8 cellular contexts compared by ENCODE assay signal in genomic region chr12:6620137-6620884, GRCh38. TPM values are rescaled to one million over a fixed set of nuclear protein-coding genes. Genes with fewer than 3 reads are reported as not detected.
DNase-seq lines count a peak whose midpoint lies in the region; ATAC-seq, FAIRE-seq and TF ChIP-seq lines count a peak whose summit lies in the region.

No MANE protein-coding gene starts in this region.

- no peaks in the 10 kb centered on the region for H4K20me1 ChIP-seq in astrocyte (ENCODE audit: insufficient read depth, low read length)
- H4K20me1 ChIP-seq in PC-3 (ENCODE audit: low read length): no peaks in the 10 kb centered on the region

- H3K4me3 ChIP-seq in astrocyte (ENCODE audit: insufficient read depth, low read depth, low read length) (no peak overlapping the region), PC-3 (ENCODE audit: low read length) (no peak overlapping the region)

- CTCF ChIA-PET in PC-3 (lab: Charles Lee): no interaction called here

- H2AFZ ChIP-seq in astrocyte (ENCODE audit: low read depth, low read length) (peak overlapping the region; percentile 96), PC-3 (ENCODE audit: low read length) (no peak overlapping the region)

- H3K27ac Mint-ChIP-seq in astrocyte (ENCODE audit: unreplicated experiment): no peak overlapping the region
- H3K27ac Mint-ChIP-seq in stimulated activated effector memory CD8-positive, alpha-beta T cell treated with anti-CD3 and anti-CD28 coated beads, Interleukin-12 subunit alpha, Interleukin-12 subunit beta, amount 100 ng/mL, for 72 hours: no peak overlapping the region

- DNase-seq in astrocyte (ENCODE audit: low read depth) (peak; percentile 21), iPS-NIHi11 (ENCODE audit: low spot score) (peak; percentile 88), PC-3 (no peak), KBM-7 (no peak), NCI-H748 (lab: John Stamatoyannopoulos, UW; ENCODE audit: unreplicated experiment) (no peak)
- no peak for DNase-seq in stimulated activated effector memory CD8-positive, alpha-beta T cell treated with anti-CD3 and anti-CD28 coated beads, Interleukin-12 subunit alpha, Interleukin-12 subunit beta, amount 100 ng/mL, for 72 hours (ENCODE audit: low spot score in 2 of 2)

- BruUV-seq in PC-3 (replicated peaks; lab: Mats Ljungman, UMichigan): no TSS peak

- no peaks in the 10 kb centered on the region for H3K27me3 ChIP-seq in astrocyte (ENCODE audit: insufficient read depth, low read length)
- H3K27me3 ChIP-seq in PC-3 (ENCODE audit: low read length): no peaks in the 10 kb centered on the region

- H3K9me3 ChIP-seq in KOPT-K1 (ENCODE audit: insufficient read depth, low read length, poor library complexity, severe bottlenecking): no peaks in the 10 kb centered on the region
- no peaks in the 10 kb centered on the region for H3K9me3 ChIP-seq in astrocyte (ENCODE audit: insufficient read depth, low read depth, low read length)
- H3K9me3 ChIP-seq in PC-3 (ENCODE audit: low read length): no peaks in the 10 kb centered on the region

- no peaks in the 10 kb centered on the region for H3F3A ChIP-seq in PC-3 (ENCODE audit: low read length, unreplicated experiment)

- ATAC-seq in stimulated activated effector memory CD8-positive, alpha-beta T cell treated with anti-CD3 and anti-CD28 coated beads, Interleukin-12 subunit alpha, Interleukin-12 subunit beta, amount 100 ng/mL, for 72 hours: peak; percentile 57
- ATAC-seq in HG02571 (IDR thresholded peaks at IDR 0.05; ENCODE audit: unreplicated experiment) (no peak), PC-3 (no peak)

- H3K36me3 ChIP-seq in KOPT-K1 (ENCODE audit: insufficient read depth, low read length) (peaks cover 26% of the 10 kb centered on the region), astrocyte (ENCODE audit: insufficient read depth, low read length) (no peaks in the 10 kb centered on the region), PC-3 (ENCODE audit: low read depth, low read length) (no peaks in the 10 kb centered on the region)

- FAIRE-seq in astrocyte (lab: Jason Lieb, UNC): no peak

- no peaks in the 10 kb centered on the region for H3K4me1 ChIP-seq in astrocyte (ENCODE audit: insufficient read depth, low read length)
- no peaks in the 10 kb centered on the region for H3K4me1 ChIP-seq in PC-3 (ENCODE audit: insufficient read depth, low read length)

- no peak overlapping the region for H3K4me3 Mint-ChIP-seq in astrocyte (ENCODE audit: unreplicated experiment)
- peak overlapping the region; percentile 29 for H3K4me3 Mint-ChIP-seq in stimulated activated effector memory CD8-positive, alpha-beta T cell treated with anti-CD3 and anti-CD28 coated beads, Interleukin-12 subunit alpha, Interleukin-12 subunit beta, amount 100 ng/mL, for 72 hours

- no peaks in the 10 kb centered on the region for H3K36me3 Mint-ChIP-seq in astrocyte (ENCODE audit: low read depth, unreplicated experiment)
- peaks cover 53% of the 10 kb centered on the region for H3K36me3 Mint-ChIP-seq in stimulated activated effector memory CD8-positive, alpha-beta T cell treated with anti-CD3 and anti-CD28 coated beads, Interleukin-12 subunit alpha, Interleukin-12 subunit beta, amount 100 ng/mL, for 72 hours

- no peak overlapping the region for H3K9ac ChIP-seq in astrocyte (ENCODE audit: low read length)
- H3K9ac ChIP-seq in PC-3 (ENCODE audit: low read length): no peak overlapping the region

- intact Hi-C loops in PC-3 (cut with micrococcal nuclease): no loop called here

- POLR2A ChIA-PET in PC-3 (lab: Charles Lee; ENCODE audit: unreplicated experiment): no interaction called here

- H3K27ac ChIP-seq in KOPT-K1 (ENCODE audit: low read depth, low read length, poor library complexity, severe bottlenecking) (peak overlapping the region; percentile 80), astrocyte (ENCODE audit: low read depth, low read length) (no peak overlapping the region), PC-3 (ENCODE audit: low read length) (no peak overlapping the region)

- H3K27me3 Mint-ChIP-seq in astrocyte (ENCODE audit: low read depth, unreplicated experiment): peaks cover 10% of the 10 kb centered on the region

- TF ChIP-seq CTCF in astrocyte (IDR thresholded peaks at IDR 0.05; ENCODE audit: insufficient read depth, low read depth, low read length) (peak; percentile 36), PC-3 (conservative IDR thresholded peaks at IDR 0.05; ENCODE audit: low read depth, low read length) (no peak)

- H3K79me2 ChIP-seq in astrocyte (ENCODE audit: insufficient read depth, low read length) (no peaks in the 10 kb centered on the region), PC-3 (ENCODE audit: low read length) (no peaks in the 10 kb centered on the region)

- in situ Hi-C loops in KBM-7 (cut with MboI; ENCODE audit: low pct_unique_long_range_greater_than_20kb, low sequenced_read_pairs): no loop called here

- H3K9me2 ChIP-seq in PC-3 (replicated peaks; ENCODE audit: low read length): no peaks in the 10 kb centered on the region

- peak overlapping the region; percentile 71 for H3K4me2 ChIP-seq in astrocyte (ENCODE audit: low read length)
- no peak overlapping the region for H3K4me2 ChIP-seq in PC-3 (ENCODE audit: low read length)

- peaks cover 1% of the 10 kb centered on the region for H3K4me1 Mint-ChIP-seq in astrocyte (ENCODE audit: low read depth, unreplicated experiment)
- peaks cover 12% of the 10 kb centered on the region for H3K4me1 Mint-ChIP-seq in stimulated activated effector memory CD8-positive, alpha-beta T cell treated with anti-CD3 and anti-CD28 coated beads, Interleukin-12 subunit alpha, Interleukin-12 subunit beta, amount 100 ng/mL, for 72 hours

- H3K9me3 Mint-ChIP-seq in astrocyte (ENCODE audit: unreplicated experiment): no peaks in the 10 kb centered on the region
- H3K9me3 Mint-ChIP-seq in stimulated activated effector memory CD8-positive, alpha-beta T cell treated with anti-CD3 and anti-CD28 coated beads, Interleukin-12 subunit alpha, Interleukin-12 subunit beta, amount 100 ng/mL, for 72 hours: no peaks in the 10 kb centered on the region

RNA-seq across cellular contexts. Expression of gene CHD4, which starts 13.1 kb away (rescaled TPM):
- total RNA-seq in astrocyte (319 and 329 TPM in 2 replicates), PC-3 (2014; rRNA removed) (216 and 231 TPM in 2 replicates)

RNA-seq across cellular contexts. Expression of gene LPAR5, which starts 15.4 kb away (rescaled TPM):
- total RNA-seq in astrocyte (0.73 and 0.89 TPM in 2 replicates), PC-3 (2014; rRNA removed) (2.3 and 4.3 TPM in 2 replicates)

RNA-seq across cellular contexts. Expression of gene ACRBP, which starts 26.9 kb away (rescaled TPM):
- total RNA-seq in astrocyte: 0.54 and 0.60 TPM in 2 replicates
- total RNA-seq in PC-3 (2014; rRNA removed): 0.77 TPM in 1 of 2 replicates, not detected in the other

RNA-seq across cellular contexts. Expression of gene ING4, which starts 42.6 kb away (rescaled TPM):
- 30.9 and 34.8 TPM in 2 replicates for total RNA-seq in astrocyte
- 17.0 and 23.8 TPM in 2 replicates for total RNA-seq in PC-3 (2014; rRNA removed)

RNA-seq across cellular contexts. Expression of gene NOP2, which starts 52.2 kb away (rescaled TPM):
- 53.1 and 66.8 TPM in 2 replicates for total RNA-seq in astrocyte
- total RNA-seq in PC-3 (2014; rRNA removed): 63.3 and 83.8 TPM in 2 replicates

Comparison
In these comparisons a context has a peak if more than half of its experiments do, and no peak if none do; other contexts are left out.
1. DNase-seq: peak in astrocyte (single experiment) and iPS-NIHi11 (single experiment); none in stimulated activated effector memory CD8-positive, alpha-beta T cell treated with anti-CD3 and anti-CD28 coated beads, Interleukin-12 subunit alpha, Interleukin-12 subunit beta, amount 100 ng/mL, for 72 hours (0 of 2), PC-3 (single experiment), KBM-7 (single experiment) and NCI-H748 (single experiment).